1 cellular context compared by ENCODE assay signal in the genomic region with DNA sequence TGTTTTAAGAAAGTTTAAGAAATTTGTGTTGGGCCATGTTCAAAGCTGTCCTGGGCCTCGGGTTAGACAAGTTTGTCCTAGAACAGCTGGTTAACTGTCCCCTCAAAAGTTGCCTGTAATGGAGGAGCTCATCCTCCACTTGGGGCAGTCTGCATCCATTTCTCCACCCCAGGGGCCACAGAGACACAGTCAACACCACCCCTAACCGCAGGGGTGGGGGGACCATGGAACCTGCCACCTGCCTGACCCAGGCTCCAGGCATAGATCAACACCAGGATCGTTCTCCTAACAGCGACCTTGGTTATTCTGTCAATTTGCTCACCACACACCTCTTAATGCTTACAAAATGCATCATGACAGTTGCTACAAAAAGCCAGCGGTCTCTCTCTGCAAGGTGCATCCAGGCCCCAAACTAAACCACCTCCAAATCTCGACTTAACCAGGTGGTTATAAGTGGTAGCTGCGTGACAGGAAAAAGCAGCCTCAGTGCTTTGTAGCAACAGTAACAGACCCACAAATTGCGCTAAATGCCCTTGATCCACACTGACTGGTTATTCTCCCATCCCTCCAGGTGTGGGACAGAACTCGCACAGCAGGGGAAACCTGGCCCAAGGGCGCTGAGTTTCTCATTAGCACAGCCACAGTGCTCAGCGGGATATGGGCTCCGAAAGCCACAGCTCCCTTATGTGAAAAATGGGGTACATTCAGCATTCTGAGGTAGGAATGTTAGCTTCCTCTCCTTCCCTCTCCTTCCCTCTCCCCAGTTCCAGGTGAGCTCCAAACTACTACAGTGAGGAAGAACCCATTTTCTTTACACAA.
TF ChIP-seq lines count a peak whose summit lies in the region.

No MANE protein-coding gene starts in this region.

TF ChIP-seq in GM23338, 12 proteins besides CTCF, POLR2A, EP300 and RAD21 (continued from another document):
- TF ChIP-seq, protein P1, sequence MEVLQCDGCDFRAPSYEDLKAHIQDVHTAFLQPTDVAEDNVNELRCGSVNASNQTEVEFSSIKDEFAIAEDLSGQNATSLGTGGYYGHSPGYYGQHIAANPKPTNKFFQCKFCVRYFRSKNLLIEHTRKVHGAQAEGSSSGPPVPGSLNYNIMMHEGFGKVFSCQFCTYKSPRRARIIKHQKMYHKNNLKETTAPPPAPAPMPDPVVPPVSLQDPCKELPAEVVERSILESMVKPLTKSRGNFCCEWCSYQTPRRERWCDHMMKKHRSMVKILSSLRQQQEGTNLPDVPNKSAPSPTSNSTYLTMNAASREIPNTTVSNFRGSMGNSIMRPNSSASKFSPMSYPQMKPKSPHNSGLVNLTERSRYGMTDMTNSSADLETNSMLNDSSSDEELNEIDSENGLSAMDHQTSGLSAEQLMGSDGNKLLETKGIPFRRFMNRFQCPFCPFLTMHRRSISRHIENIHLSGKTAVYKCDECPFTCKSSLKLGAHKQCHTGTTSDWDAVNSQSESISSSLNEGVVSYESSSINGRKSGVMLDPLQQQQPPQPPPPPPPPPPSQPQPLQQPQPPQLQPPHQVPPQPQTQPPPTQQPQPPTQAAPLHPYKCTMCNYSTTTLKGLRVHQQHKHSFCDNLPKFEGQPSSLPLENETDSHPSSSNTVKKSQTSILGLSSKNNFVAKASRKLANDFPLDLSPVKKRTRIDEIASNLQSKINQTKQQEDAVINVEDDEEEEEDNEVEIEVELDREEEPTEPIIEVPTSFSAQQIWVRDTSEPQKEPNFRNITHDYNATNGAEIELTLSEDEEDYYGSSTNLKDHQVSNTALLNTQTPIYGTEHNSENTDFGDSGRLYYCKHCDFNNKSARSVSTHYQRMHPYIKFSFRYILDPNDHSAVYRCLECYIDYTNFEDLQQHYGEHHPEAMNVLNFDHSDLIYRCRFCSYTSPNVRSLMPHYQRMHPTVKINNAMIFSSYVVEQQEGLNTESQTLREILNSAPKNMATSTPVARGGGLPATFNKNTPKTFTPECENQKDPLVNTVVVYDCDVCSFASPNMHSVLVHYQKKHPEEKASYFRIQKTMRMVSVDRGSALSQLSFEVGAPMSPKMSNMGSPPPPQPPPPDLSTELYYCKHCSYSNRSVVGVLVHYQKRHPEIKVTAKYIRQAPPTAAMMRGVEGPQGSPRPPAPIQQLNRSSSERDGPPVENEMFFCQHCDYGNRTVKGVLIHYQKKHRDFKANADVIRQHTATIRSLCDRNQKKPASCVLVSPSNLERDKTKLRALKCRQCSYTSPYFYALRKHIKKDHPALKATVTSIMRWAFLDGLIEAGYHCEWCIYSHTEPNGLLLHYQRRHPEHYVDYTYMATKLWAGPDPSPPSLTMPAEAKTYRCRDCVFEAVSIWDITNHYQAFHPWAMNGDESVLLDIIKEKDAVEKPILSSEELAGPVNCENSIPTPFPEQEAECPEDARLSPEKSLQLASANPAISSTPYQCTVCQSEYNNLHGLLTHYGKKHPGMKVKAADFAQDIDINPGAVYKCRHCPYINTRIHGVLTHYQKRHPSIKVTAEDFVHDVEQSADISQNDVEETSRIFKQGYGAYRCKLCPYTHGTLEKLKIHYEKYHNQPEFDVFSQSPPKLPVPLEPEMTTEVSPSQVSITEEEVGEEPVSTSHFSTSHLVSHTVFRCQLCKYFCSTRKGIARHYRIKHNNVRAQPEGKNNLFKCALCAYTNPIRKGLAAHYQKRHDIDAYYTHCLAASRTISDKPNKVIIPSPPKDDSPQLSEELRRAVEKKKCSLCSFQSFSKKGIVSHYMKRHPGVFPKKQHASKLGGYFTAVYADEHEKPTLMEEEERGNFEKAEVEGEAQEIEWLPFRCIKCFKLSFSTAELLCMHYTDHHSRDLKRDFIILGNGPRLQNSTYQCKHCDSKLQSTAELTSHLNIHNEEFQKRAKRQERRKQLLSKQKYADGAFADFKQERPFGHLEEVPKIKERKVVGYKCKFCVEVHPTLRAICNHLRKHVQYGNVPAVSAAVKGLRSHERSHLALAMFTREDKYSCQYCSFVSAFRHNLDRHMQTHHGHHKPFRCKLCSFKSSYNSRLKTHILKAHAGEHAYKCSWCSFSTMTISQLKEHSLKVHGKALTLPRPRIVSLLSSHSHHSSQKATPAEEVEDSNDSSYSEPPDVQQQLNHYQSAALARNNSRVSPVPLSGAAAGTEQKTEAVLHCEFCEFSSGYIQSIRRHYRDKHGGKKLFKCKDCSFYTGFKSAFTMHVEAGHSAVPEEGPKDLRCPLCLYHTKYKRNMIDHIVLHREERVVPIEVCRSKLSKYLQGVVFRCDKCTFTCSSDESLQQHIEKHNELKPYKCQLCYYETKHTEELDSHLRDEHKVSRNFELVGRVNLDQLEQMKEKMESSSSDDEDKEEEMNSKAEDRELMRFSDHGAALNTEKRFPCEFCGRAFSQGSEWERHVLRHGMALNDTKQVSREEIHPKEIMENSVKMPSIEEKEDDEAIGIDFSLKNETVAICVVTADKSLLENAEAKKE (CRISPR knock-in tag; IDR thresholded peaks at IDR 0.05): no peak
